ENCODE assay signal across 25 cellular contexts in the genomic region with DNA sequence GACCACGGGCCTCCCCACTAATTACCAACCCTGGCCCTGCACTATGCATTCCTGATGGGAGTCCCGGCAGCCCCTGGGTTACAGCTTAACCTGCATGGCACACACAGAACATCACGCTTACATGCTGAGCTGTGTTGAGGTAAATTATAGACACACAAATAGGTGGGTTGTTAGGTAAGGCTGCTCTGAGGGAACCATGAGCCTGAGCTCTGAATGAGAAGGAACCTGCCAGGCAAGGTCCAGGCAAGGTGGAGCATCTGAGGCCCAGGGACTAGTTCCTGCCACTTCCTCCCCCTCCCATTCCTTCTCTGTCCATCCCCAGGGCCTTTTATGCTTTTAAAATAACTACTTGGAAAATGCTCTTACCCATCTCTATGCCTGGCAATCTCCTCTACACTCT.
DNase-seq lines count a peak whose midpoint lies in the region; ATAC-seq, FAIRE-seq and TF ChIP-seq lines count a peak whose summit lies in the region.
"Had no signal": no experiment of that assay in that cellular context is flagged by ENCODE, and none has a peak within 500 bp of the region (broad histone marks: within the 10 kb centered on the region; RNA-seq: fewer than 3 reads in every experiment).

No MANE protein-coding gene starts in this region.

- POLR2A ChIA-PET in PC-9 (lab: Charles Lee; ENCODE audit: unreplicated experiment) = no interaction called here

- no peaks in the 10 kb centered on the region for H3K9me2 ChIP-seq in PC-9 (ENCODE audit: insufficient read depth)

- CTCF ChIA-PET in PC-9 (lab: Charles Lee) = no interaction called here

- no peak overlapping the region for H2AFZ ChIP-seq in PC-9

- no peaks in the 10 kb centered on the region for H4K20me1 ChIP-seq in PC-9 (ENCODE audit: insufficient read depth)

- H3K27ac ChIP-seq in body of pancreas = peak overlapping the region; percentile 0 to 79 (median 74)
- H3K27ac ChIP-seq in kidney (ENCODE audit: low read depth in 2 of 2, low read length in 2 of 2) = peak overlapping the region; percentile 47 to 56
- H3K27ac ChIP-seq in stomach = peak overlapping the region; percentile 23 to 55 (median 37)
- no peak overlapping the region for H3K27ac ChIP-seq in PC-9
- H3K27ac ChIP-seq: SJSA1 had no signal

- FAIRE-seq in kidney (lab: Jason Lieb, UNC) = no peak
- FAIRE-seq: H1 had no signal

- 70 to 81% methylated on average over 3 of the region's 3 CpGs for WGBS in body of pancreas, 2 donors
- WGBS in stomach, 5 donors = 72 to 81% (median 76%) methylated on average over 3 of the region's 3 CpGs

- no peaks in the 10 kb centered on the region for H3K27me3 ChIP-seq in body of pancreas
- peaks cover 0 to 4% (median 0%) of the 10 kb centered on the region in 3 donors for H3K27me3 ChIP-seq in stomach
- peaks cover 100% of the 10 kb centered on the region for H3K27me3 ChIP-seq in PC-9 (ENCODE audit: insufficient read depth, low read depth)
- H3K27me3 ChIP-seq: MG63 had no signal

- no peaks in the 10 kb centered on the region for H3K9me3 ChIP-seq in body of pancreas
- H3K9me3 ChIP-seq in kidney (ENCODE audit: control insufficient read depth in 1 of 2, low read length in 2 of 2) = no peaks in the 10 kb centered on the region
- H3K9me3 ChIP-seq in stomach = no peaks in the 10 kb centered on the region
- no peaks in the 10 kb centered on the region for H3K9me3 ChIP-seq in PC-9 (ENCODE audit: insufficient read depth, low read depth)
- H3K9me3 ChIP-seq: MG63, SJSA1 had no signal

- DNase-seq in D341Med (ENCODE audit: low spot score) = peak; percentile 8
- DNase-seq in body of pancreas = no peak
- DNase-seq in kidney = no peak
- DNase-seq in stomach = no peak
- no peak for DNase-seq in PC-9
- DNase-seq in SKM-1 (lab: John Stamatoyannopoulos, UW; ENCODE audit: unreplicated experiment) = no peak
- DNase-seq in NCI-H1436 treated with DMSO at 0.1 percent for 48 hours (lab: John Stamatoyannopoulos, UW) = no peak
- DNase-seq: C1 segment of cervical spinal cord; CD4-positive, alpha-beta memory T cell; COR-L47; DMS 273 treated with DMSO at 0.1 percent for 48 hours; DND-41; HCEC 1CT; IMR-90; KG1; MG63; NCI-H1417; NCI-H1694 treated with DMSO at 0.1 percent for 48 hours; NCI-H2081; NCI-H2227 treated with DMSO at 0.1 percent for 48 hours; NCI-H526 treated with DMSO at 0.1 percent for 48 hours; Right ventricle myocardium superior; RPMI8226 had no signal

- intact Hi-C loops in body of pancreas (cut with DNase I) = no loop called here
- intact Hi-C loops in kidney (cut with DNase I) = no loop called here
- intact Hi-C loops in stomach (cut with DNase I; ENCODE audit: low total_unique reads) = no loop called here
- intact Hi-C loops in PC-9 (cut with micrococcal nuclease; ENCODE audit: unreplicated experiment) = no loop called here

- H3K4me1 ChIP-seq in body of pancreas (peaks cover 19% of the 10 kb centered on the region), kidney (ENCODE audit: control insufficient read depth in 1 of 2, insufficient read depth in 1 of 2, low read depth in 1 of 2, low read length in 2 of 2) (peaks cover 0 to 4% of the 10 kb centered on the region in 2 donors), stomach (peaks cover 0 to 12% (median 2%) of the 10 kb centered on the region in 4 donors), PC-9 (replicated peaks; ENCODE audit: insufficient read depth) (no peaks in the 10 kb centered on the region)
- H3K4me1 ChIP-seq: SJSA1 had no signal

- H3K9ac ChIP-seq in kidney (ENCODE audit: low read length in 2 of 2) = no peak overlapping the region

- no peaks in the 10 kb centered on the region for H3F3A ChIP-seq in PC-9 (ENCODE audit: insufficient read depth, low read depth)

- ATAC-seq in body of pancreas = no peak

- no peak overlapping the region for H3K4me2 ChIP-seq in PC-9

- TF ChIP-seq POLR2A in body of pancreas (IDR thresholded peaks at IDR 0.05) = no peak
- no peak for TF ChIP-seq POLR2A in stomach (IDR thresholded peaks at IDR 0.05)

- TF ChIP-seq CTCF in body of pancreas (IDR thresholded peaks at IDR 0.05) (no peak), kidney (IDR thresholded peaks at IDR 0.05; ENCODE audit: borderline replicate concordance, extremely low read depth, insufficient read depth) (no peak), stomach (IDR thresholded peaks at IDR 0.05) (no peak), PC-9 (conservative IDR thresholded peaks at IDR 0.05) (no peak)

- BruUV-seq in PC-9 (replicated peaks; lab: Mats Ljungman, UMichigan) = no TSS peak

- TF ChIP-seq EP300 in stomach (IDR thresholded peaks at IDR 0.05) = no peak

- no peak overlapping the region for H3K4me3 ChIP-seq in body of pancreas
- H3K4me3 ChIP-seq in kidney (ENCODE audit: low read length in 2 of 2) = no peak overlapping the region
- no peak overlapping the region for H3K4me3 ChIP-seq in stomach
- no peak overlapping the region for H3K4me3 ChIP-seq in PC-9
- H3K4me3 ChIP-seq: MG63, SJSA1 had no signal

- no peaks in the 10 kb centered on the region for H3K79me2 ChIP-seq in PC-9 (ENCODE audit: low read depth)

- H3K36me3 ChIP-seq in body of pancreas (replicated peaks in 1 of 2; ENCODE audit: insufficient read depth in 1 of 2, low read depth in 2 of 2) (no peaks in the 10 kb centered on the region), kidney (ENCODE audit: control insufficient read depth in 1 of 2, insufficient read depth in 2 of 2, low read length in 2 of 2) (no peaks in the 10 kb centered on the region), stomach (no peaks in the 10 kb centered on the region), PC-9 (ENCODE audit: low read depth) (no peaks in the 10 kb centered on the region)
- H3K36me3 ChIP-seq: MG63, SJSA1 had no signal
